In genomic region chr11:131295986-131296385, GRCh38 we compare ENCODE assay signal across 13 cellular contexts.
A peak's percentile ranks its signal among the peaks of the same experiment; 100 is the strongest.
DNase-seq lines count a peak whose midpoint lies in the region; ATAC-seq and TF ChIP-seq lines count a peak whose summit lies in the region.
"Had no signal": no experiment of that assay in that cellular context is flagged by ENCODE, and none has a peak within 500 bp of the region (broad histone marks: within the 10 kb centered on the region; RNA-seq: fewer than 3 reads in every experiment).

No MANE protein-coding gene starts in this region.

- no peaks in the 10 kb centered on the region for H3K9me3 ChIP-seq in psoas muscle
- H3K9me3 ChIP-seq: BLaER1 had no signal

- no peak overlapping the region for H3K27ac ChIP-seq in psoas muscle
- H3K27ac ChIP-seq: 22Rv1, BLaER1 had no signal

- H3K4me1 Mint-ChIP-seq in nephron progenitor cell (peaks cover 55% of the 10 kb centered on the region), Calu3 (ENCODE audit: low read depth, unreplicated experiment) (no peaks in the 10 kb centered on the region)

- TF ChIP-seq CTCF in nephron progenitor cell (IDR thresholded peaks at IDR 0.05), result no peak
- TF ChIP-seq CTCF in psoas muscle (IDR thresholded peaks at IDR 0.05), result no peak
- no peak for TF ChIP-seq CTCF in Calu3 (IDR thresholded peaks at IDR 0.05; ENCODE audit: unreplicated experiment)

- peaks cover 11% of the 10 kb centered on the region for H3K27me3 Mint-ChIP-seq in nephron progenitor cell (ENCODE audit: low read depth, poor library complexity)
- no peaks in the 10 kb centered on the region for H3K27me3 Mint-ChIP-seq in Calu3 (ENCODE audit: unreplicated experiment)

- no TSS peak for BruUV-seq in Calu3 (replicated peaks; lab: Mats Ljungman, UMichigan)

- intact Hi-C loops in head of caudate nucleus (cut with DNase I), result no loop called here
- intact Hi-C loops in psoas muscle (cut with DNase I), result no loop called here
- intact Hi-C loops in Calu3 (cut with micrococcal nuclease; ENCODE audit: unreplicated experiment), result no loop called here

- no peaks in the 10 kb centered on the region for H3K4me1 ChIP-seq in psoas muscle
- H3K4me1 ChIP-seq: BLaER1 had no signal

- WGBS in psoas muscle, 3 donors, result 32 to 42% (median 40%) methylated on average over 5 of the region's 5 CpGs

- no peak for ATAC-seq in psoas muscle

- no peaks in the 10 kb centered on the region for H3K36me3 ChIP-seq in psoas muscle (ENCODE audit: insufficient read depth in 1 of 2, low read depth in 1 of 2)
- H3K36me3 ChIP-seq: BLaER1 had no signal

- CTCF ChIA-PET in Calu3 (lab: Charles Lee), result interaction anchor here (0.6 kb wide), 1 partner anchor 411 kb away, joined by 3 read pairs; no protein-coding TSS in a partner anchor

- peaks cover 0 to 12% (median 4%) of the 10 kb centered on the region in 3 donors for H3K27me3 ChIP-seq in psoas muscle (ENCODE audit: insufficient read depth in 3 of 3, low read length in 2 of 3)
- H3K27me3 ChIP-seq: BLaER1 had no signal

- H3K4me3 Mint-ChIP-seq in nephron progenitor cell, result no peak overlapping the region
- H3K4me3 Mint-ChIP-seq in Calu3 (ENCODE audit: low read depth, unreplicated experiment), result no peak overlapping the region
- H3K4me3 Mint-ChIP-seq: H9 had no signal

- DNase-seq in Ammon's horn (ENCODE audit: low spot score) (peak; percentile 74), head of caudate nucleus (peak in 38 of 42 donors; percentile 18 to 80 (median 56)), nephron progenitor cell (no peak), putamen (ENCODE audit: low spot score) (peak; percentile 72), NCI-H187 (lab: John Stamatoyannopoulos, UW) (no peak), psoas muscle (no peak), Calu3 (no peak), islet precursor cell (no peak)
- DNase-seq: DMS 273 treated with DMSO at 0.1 percent for 48 hours, GOT3, H9 had no signal

- H3K9me3 Mint-ChIP-seq in nephron progenitor cell (no peaks in the 10 kb centered on the region), Calu3 (ENCODE audit: low read depth, unreplicated experiment) (peaks cover 15% of the 10 kb centered on the region)
- H3K9me3 Mint-ChIP-seq: H9 had no signal

- H3K27ac Mint-ChIP-seq in nephron progenitor cell (peak overlapping the region; percentile 33), Calu3 (ENCODE audit: unreplicated experiment) (no peak overlapping the region)

- no peak overlapping the region for H3K4me3 ChIP-seq in psoas muscle
- H3K4me3 ChIP-seq: BLaER1 had no signal

- H3K36me3 Mint-ChIP-seq in nephron progenitor cell (ENCODE audit: low read depth) (no peaks in the 10 kb centered on the region), Calu3 (ENCODE audit: insufficient read depth, unreplicated experiment) (no peaks in the 10 kb centered on the region)

Comparison
In these comparisons a context has a peak if more than half of its experiments do, and no peak if none do; other contexts are left out.
1. DNase-seq: peak in Ammon's horn (single experiment), head of caudate nucleus (38 of 42) and putamen (single experiment); none in nephron progenitor cell (single experiment), NCI-H187 (0 of 2), psoas muscle (0 of 2), Calu3 (single experiment) and islet precursor cell (single experiment).